Comparison of ENCODE assay signal across 8 cellular contexts in the genomic region with DNA sequence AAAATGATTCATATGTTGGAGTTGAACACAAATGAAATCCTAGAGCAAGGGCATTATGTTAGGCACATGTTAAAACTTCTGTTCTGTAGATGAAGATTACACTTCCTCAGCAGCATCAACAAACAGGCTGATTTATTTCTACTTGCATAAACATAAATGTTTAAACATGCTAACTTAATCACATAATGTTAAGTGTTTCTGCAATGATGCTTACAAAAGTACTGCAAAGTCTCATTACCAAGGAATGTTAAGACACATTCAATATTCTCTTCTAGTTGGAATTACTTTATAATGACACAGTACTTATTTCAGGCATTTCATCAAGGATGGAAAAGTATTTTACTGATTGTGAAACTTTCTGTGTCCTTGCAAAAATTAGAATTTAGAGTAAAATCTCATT.
"Had no signal": no experiment of that assay in that cellular context is flagged by ENCODE, and none has a peak within 500 bp of the region (broad histone marks: within the 10 kb centered on the region; RNA-seq: fewer than 3 reads in every experiment).

No MANE protein-coding gene starts in this region.

- H3K4me3 Mint-ChIP-seq: GM23338, H9 had no signal

- FAIRE-seq: H1, H54, HTR-8/SVneo had no signal

- H3K4me3 ChIP-seq: GM23338 had no signal

- ATAC-seq: GM23338 had no signal

- H3K4me2 ChIP-seq: GM23338 had no signal

- H3K27ac Mint-ChIP-seq: GM23338, H9 had no signal

- H3K4me1 Mint-ChIP-seq: GM23338, H9 had no signal

- H2AFZ ChIP-seq: GM23338 had no signal

- H3K9me3 Mint-ChIP-seq: GM23338, H9 had no signal

- H3K27ac ChIP-seq: HL-60 had no signal

- DNase-seq: H9, HCEC 1CT, KBM-7 had no signal
